16 cellular contexts compared by ENCODE assay signal in genomic region chr9:99004717-99005460, GRCh38.
"Had no signal": no experiment of that assay in that cellular context is flagged by ENCODE, and none has a peak within 500 bp of the region (broad histone marks: within the 10 kb centered on the region; RNA-seq: fewer than 3 reads in every experiment).

No MANE protein-coding gene starts in this region.

- H3K4me3 ChIP-seq: adrenal gland, breast epithelium, left lung, SK-N-MC had no signal

- H3K36me3 Mint-ChIP-seq: activated CD4-positive, alpha-beta memory T cell treated with anti-CD3 and anti-CD28 coated beads for 36 hours had no signal

- H3K27ac Mint-ChIP-seq: activated CD4-positive, alpha-beta memory T cell treated with anti-CD3 and anti-CD28 coated beads for 36 hours; activated naive CD4-positive, alpha-beta T cell treated with anti-CD3 and anti-CD28 coated beads, Interleukin-2, amount 50 U/mL, for 72 hours; activated T-cell treated with anti-CD3 and anti-CD28 coated beads, Interleukin-2, amount 50 U/mL, for 72 hours; progenitor cell of endocrine pancreas had no signal

- H3K4me1 Mint-ChIP-seq: nephron progenitor cell had no signal

- H3K27me3 Mint-ChIP-seq: activated CD4-positive, alpha-beta memory T cell treated with anti-CD3 and anti-CD28 coated beads for 36 hours had no signal

- DNase-seq: activated CD4-positive, alpha-beta memory T cell treated with anti-CD3 and anti-CD28 coated beads for 36 hours; activated gamma-delta T cell treated with Interleukin-2 at 50 U/mL for 16 hours; activated T-cell treated with anti-CD3 and anti-CD28 coated beads, Interleukin-2, amount 50 U/mL, for 72 hours; dermis blood vessel endothelial cell; effector memory CD8-positive, alpha-beta T cell; foreskin fibroblast; hippocampal formation; left lung; nephron progenitor cell; stimulated activated CD4-positive, alpha-beta T cell treated with anti-CD3 and anti-CD28 coated beads, Interleukin-2, amount 100 ng/mL, for 48 hours had no signal

- H3K27ac ChIP-seq: adrenal gland, breast epithelium, epithelial cell of prostate, left lung, SK-N-MC had no signal

- H3K9me3 ChIP-seq: adrenal gland had no signal

- ATAC-seq: activated naive CD4-positive, alpha-beta T cell treated with anti-CD3 and anti-CD28 coated beads, Interleukin-2, amount 50 U/mL, for 72 hours; activated T-cell treated with anti-CD3 and anti-CD28 coated beads, Interleukin-2, amount 50 U/mL, for 72 hours; effector memory CD8-positive, alpha-beta T cell; left lung had no signal

- H3K4me3 Mint-ChIP-seq: activated CD4-positive, alpha-beta memory T cell treated with anti-CD3 and anti-CD28 coated beads for 36 hours; activated T-cell treated with anti-CD3 and anti-CD28 coated beads, Interleukin-2, amount 50 U/mL, for 72 hours; effector memory CD8-positive, alpha-beta T cell; nephron progenitor cell had no signal

- H3K27me3 ChIP-seq: adrenal gland, breast epithelium had no signal

- H3K9me3 Mint-ChIP-seq: effector memory CD8-positive, alpha-beta T cell had no signal

- H3K4me1 ChIP-seq: adrenal gland, breast epithelium had no signal
